Comparison of ENCODE assay signal across 15 cellular contexts in genomic region chr2:36366491-36367120, GRCh38. TPM values are rescaled to one million over a fixed set of nuclear protein-coding genes. Genes with fewer than 3 reads are reported as not detected.
DNase-seq lines count a peak whose midpoint lies in the region; ATAC-seq and TF ChIP-seq lines count a peak whose summit lies in the region.
"Had no signal": no experiment of that assay in that cellular context is flagged by ENCODE, and none has a peak within 500 bp of the region (broad histone marks: within the 10 kb centered on the region; RNA-seq: fewer than 3 reads in every experiment).

No MANE protein-coding gene starts in this region.

- no peaks in the 10 kb centered on the region for H3K36me3 ChIP-seq in left lung
- H3K36me3 ChIP-seq in transverse colon: no peaks in the 10 kb centered on the region
- H3K36me3 ChIP-seq: heart left ventricle had no signal

- H3K36me3 Mint-ChIP-seq in chondrocyte (ENCODE audit: low read depth): no peaks in the 10 kb centered on the region
- H3K36me3 Mint-ChIP-seq: memory B cell, T-cell had no signal

- H3K4me3 ChIP-seq in left lung: no peak overlapping the region
- no peak overlapping the region for H3K4me3 ChIP-seq in transverse colon
- H3K4me3 ChIP-seq: heart left ventricle had no signal

- peak overlapping the region; percentile 72 for H3K27ac Mint-ChIP-seq in chondrocyte (ENCODE audit: unreplicated experiment)
- H3K27ac Mint-ChIP-seq: activated CD8-positive, alpha-beta T cell treated with anti-CD3 and anti-CD28 coated beads for 36 hours; memory B cell; T-cell had no signal

- intact Hi-C loops in left lung (cut with DNase I) (no loop called here), transverse colon (cut with DNase I; ENCODE audit: low total_unique reads) (no loop called here)

- H3K27me3 Mint-ChIP-seq in chondrocyte (ENCODE audit: low read depth): no peaks in the 10 kb centered on the region

- no peaks in the 10 kb centered on the region for H3K9me3 ChIP-seq in left lung
- no peaks in the 10 kb centered on the region for H3K9me3 ChIP-seq in transverse colon
- H3K9me3 ChIP-seq: heart left ventricle had no signal

- no peak for TF ChIP-seq EP300 in transverse colon (IDR thresholded peaks at IDR 0.05; ENCODE audit: low read depth)

- H3K27ac ChIP-seq in left lung (no peak overlapping the region), transverse colon (peak overlapping the region; percentile 14 to 83 (median 62))
- H3K27ac ChIP-seq: 22Rv1 had no signal

- DNase-seq in DMS 273 (lab: John Stamatoyannopoulos, UW; ENCODE audit: unreplicated experiment) (peak; percentile 33), DMS 273 treated with DMSO at 0.1 percent for 48 hours (lab: John Stamatoyannopoulos, UW) (no peak), chondrocyte (ENCODE audit: low spot score) (no peak), left lung (no peak), transverse colon (no peak), SKM-1 (lab: John Stamatoyannopoulos, UW; ENCODE audit: unreplicated experiment) (no peak), AG08396 (ENCODE audit: low spot score) (no peak), Ammon's horn (ENCODE audit: low spot score) (no peak)
- DNase-seq: activated CD8-positive, alpha-beta T cell treated with anti-CD3 and anti-CD28 coated beads for 36 hours; activated naive CD4-positive, alpha-beta T cell treated with Interleukin-2 at 50 U/mL for 16 hours; heart left ventricle; NCI-H2081 treated with DMSO at 0.1 percent for 48 hours; T-cell had no signal

- WGBS in transverse colon (ENCODE audit: low coverage in 1 of 2), 2 donors: 52 to 57% methylated on average over 3 of the region's 3 CpGs

- TF ChIP-seq POLR2A in transverse colon (IDR thresholded peaks at IDR 0.05): no peak

- peaks cover 16 to 35% of the 10 kb centered on the region in 2 donors for H3K4me1 ChIP-seq in left lung
- H3K4me1 ChIP-seq in transverse colon: peaks cover 24 to 74% (median 54%) of the 10 kb centered on the region in 4 donors

- no peaks in the 10 kb centered on the region for H3K9me3 Mint-ChIP-seq in chondrocyte (ENCODE audit: low read depth)
- H3K9me3 Mint-ChIP-seq: activated CD8-positive, alpha-beta T cell treated with anti-CD3 and anti-CD28 coated beads for 36 hours; memory B cell; T-cell had no signal

- H3K4me1 Mint-ChIP-seq in chondrocyte (ENCODE audit: low read depth): peaks cover 94% of the 10 kb centered on the region
- H3K4me1 Mint-ChIP-seq: memory B cell, T-cell had no signal

- H3K27me3 ChIP-seq in left lung: no peaks in the 10 kb centered on the region
- no peaks in the 10 kb centered on the region for H3K27me3 ChIP-seq in transverse colon
- H3K27me3 ChIP-seq: heart left ventricle had no signal

- TF ChIP-seq CTCF in chondrocyte (IDR thresholded peaks at IDR 0.05) (no peak), left lung (IDR thresholded peaks at IDR 0.05) (no peak), transverse colon (IDR thresholded peaks at IDR 0.05) (no peak)

- ATAC-seq in left lung: peak; percentile 11
- ATAC-seq: activated CD8-positive, alpha-beta T cell treated with anti-CD3 and anti-CD28 coated beads for 36 hours; heart left ventricle; T-cell had no signal

- in situ Hi-C loops in transverse colon (cut with MboI; ENCODE audit: low pct_ligation_motif_present in 1 of 4, low pct_unique_long_range_greater_than_20kb in 1 of 4, low sequenced_read_pairs in 3 of 4): loop anchor here in 3 of 4 donors (25.0 kb wide), 2 partner anchors 96 to 121 kb away; no protein-coding TSS in a partner anchor

- no peak overlapping the region for H3K4me3 Mint-ChIP-seq in chondrocyte (ENCODE audit: unreplicated experiment)
- H3K4me3 Mint-ChIP-seq: activated CD8-positive, alpha-beta T cell treated with anti-CD3 and anti-CD28 coated beads for 36 hours; memory B cell; T-cell had no signal

RNA-seq across cellular contexts. Expression of gene CRIM1, which starts 11.0 kb away (rescaled TPM):
- total RNA-seq in chondrocyte: 99.5 to 194 TPM (median 184 TPM) in 3 replicates
- 10 to 100 TPM; 58.0 to 72.9 TPM for total RNA-seq in left lung
- 100 to 1,000 TPM in 1 of 4 donors, 10 to 100 TPM in 3; 73.7 to 134 (median 80.7) TPM for total RNA-seq in transverse colon

Comparison
In these comparisons a context has a peak if more than half of its experiments do, and no peak if none do; other contexts are left out.
1. H3K27ac ChIP-seq: peak in transverse colon (4 of 4); none in left lung (0 of 2).